Comparison of ENCODE assay signal across 25 cellular contexts in the genomic region with DNA sequence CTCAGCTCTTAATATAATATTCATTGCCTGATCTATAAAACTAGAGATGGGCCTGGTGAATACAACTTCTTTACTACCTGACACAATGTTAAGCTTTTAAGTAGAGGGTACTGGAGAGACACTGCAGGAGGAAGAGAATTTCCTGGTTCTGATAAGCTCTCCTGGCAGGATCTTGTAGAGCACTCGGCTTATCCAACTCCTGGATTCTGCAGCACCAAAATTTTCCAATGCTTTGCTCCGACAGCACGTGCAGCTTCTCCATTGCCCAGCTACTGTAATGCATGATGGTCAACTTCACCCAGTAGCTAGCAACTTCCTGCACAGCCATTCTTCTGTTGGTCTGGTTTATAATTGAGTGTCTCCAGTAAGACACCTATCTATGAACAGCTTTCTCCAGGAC.
DNase-seq lines count a peak whose midpoint lies in the region; ATAC-seq lines count a peak whose summit lies in the region.
"Had no signal": no experiment of that assay in that cellular context is flagged by ENCODE, and none has a peak within 500 bp of the region (broad histone marks: within the 10 kb centered on the region; RNA-seq: fewer than 3 reads in every experiment).

No MANE protein-coding gene starts in this region.

- intact Hi-C loops in Right ventricle myocardium superior (cut with DNase I), result no loop called here
- intact Hi-C loops in cardiac septum (cut with DNase I), result no loop called here
- intact Hi-C loops in left ventricle myocardium superior (cut with micrococcal nuclease), result no loop called here
- intact Hi-C loops in left cardiac atrium (cut with DNase I), result no loop called here

- DNase-seq in Right ventricle myocardium superior, result no peak
- DNase-seq in cardiac septum (ENCODE audit: low spot score), result no peak
- DNase-seq in left ventricle myocardium superior, result no peak
- no peak for DNase-seq in left cardiac atrium
- DNase-seq: 8988T; ACHN; AML-193; BE2C; C1 segment of cervical spinal cord; Caco-2; Calu3; CD4-positive, alpha-beta memory T cell; CD4-positive, alpha-beta T cell; CD4-positive, CD25-positive, alpha-beta regulatory T cell; CD8-positive, alpha-beta memory T cell; CD8-positive, alpha-beta T cell; COR-L47; DMS 273 treated with DMSO at 0.1 percent for 48 hours; DMS153; DMS53; DMS79; DMS79 treated with DMSO at 0.1 percent for 48 hours; DND-41; EL had no signal

- ATAC-seq in Right ventricle myocardium superior (ENCODE audit: poor library complexity) (peak; percentile 29), left ventricle myocardium superior (peak; percentile 60), left cardiac atrium (no peak)
- ATAC-seq: A549; CD8-positive, alpha-beta T cell had no signal

Comparison
In these comparisons a context has a peak if more than half of its experiments do, and no peak if none do; other contexts are left out.
1. ATAC-seq: peak in Right ventricle myocardium superior (single experiment) and left ventricle myocardium superior (single experiment); none in left cardiac atrium (0 of 2).